26 cellular contexts compared by ENCODE assay signal in genomic region chr2:63326473-63326872, GRCh38.
"Had no signal": no experiment of that assay in that cellular context is flagged by ENCODE, and none has a peak within 500 bp of the region (broad histone marks: within the 10 kb centered on the region; RNA-seq: fewer than 3 reads in every experiment).

No MANE protein-coding gene starts in this region.

- H2AFZ ChIP-seq: hepatocyte had no signal

- H3K27me3 ChIP-seq: dorsolateral prefrontal cortex, foreskin keratinocyte, gastroesophageal sphincter, heart left ventricle, hepatocyte, left lung had no signal

- DNase-seq: dermis blood vessel endothelial cell; dorsolateral prefrontal cortex; effector CD4-positive, alpha-beta T cell; effector memory CD4-positive, alpha-beta T cell; erythroblast; foreskin keratinocyte; heart left ventricle; hypothalamus; immature natural killer cell; islet precursor cell; kidney; kidney glomerular epithelial cell; left lung; left ventricle myocardium superior; lower lobe of right lung; mesenchymal stem cell; midbrain; naive thymus-derived CD4-positive, alpha-beta T cell had no signal

- H3K79me2 ChIP-seq: hepatocyte had no signal

- H3K27ac ChIP-seq: coronary artery, dorsolateral prefrontal cortex, epithelial cell of prostate, foreskin keratinocyte, gastroesophageal sphincter, heart left ventricle, hepatocyte, left lung, lower lobe of right lung had no signal

- H3K4me1 ChIP-seq: foreskin keratinocyte, gastroesophageal sphincter, heart left ventricle, left lung, lower lobe of right lung had no signal

- H3K36me3 ChIP-seq: left lung, lower lobe of right lung had no signal

- ATAC-seq: esophagus mucosa; foreskin keratinocyte; gastroesophageal sphincter; heart left ventricle; left lung; left ventricle myocardium superior; lower lobe of right lung; naive thymus-derived CD4-positive, alpha-beta T cell had no signal

- H3K4me2 ChIP-seq: hepatocyte had no signal

- FAIRE-seq: colon, endometrium, frontal cortex, kidney had no signal

- H3K4me3 ChIP-seq: coronary artery, dorsolateral prefrontal cortex, gastroesophageal sphincter, heart left ventricle, hepatocyte, left lung, lower lobe of right lung had no signal
